9 cellular contexts compared by ENCODE assay signal in genomic region chr7:140625908-140626868, GRCh38. TPM values are rescaled to one million over a fixed set of nuclear protein-coding genes. Genes with fewer than 3 reads are reported as not detected.
DNase-seq lines count a peak whose midpoint lies in the region; ATAC-seq and TF ChIP-seq lines count a peak whose summit lies in the region.
"Had no signal": no experiment of that assay in that cellular context is flagged by ENCODE, and none has a peak within 500 bp of the region (broad histone marks: within the 10 kb centered on the region; RNA-seq: fewer than 3 reads in every experiment).

No MANE protein-coding gene starts in this region.

- WGBS in adrenal gland, 4 donors = 63 to 71% (median 69%) methylated on average over 17 of the region's 17 CpGs

- no peak overlapping the region for H3K4me3 ChIP-seq in adrenal gland
- H3K4me3 ChIP-seq: skin epidermis had no signal

- ATAC-seq in left cardiac atrium (peak; percentile 88 to 90), GM21717 (IDR thresholded peaks at IDR 0.05; ENCODE audit: unreplicated experiment) (no peak), HG03175 (IDR thresholded peaks at IDR 0.05; ENCODE audit: unreplicated experiment) (no peak)

- intact Hi-C loops in adrenal gland (cut with DNase I) = no loop called here
- intact Hi-C loops in left cardiac atrium (cut with DNase I) = no loop called here

- no peak for TF ChIP-seq POLR2A in adrenal gland (IDR thresholded peaks at IDR 0.05)

- H3K9me3 ChIP-seq in adrenal gland (replicated peaks in 1 of 3) = no peaks in the 10 kb centered on the region

- peak overlapping the region in 3 of 5 donors; percentile 43 to 83 (median 66) for H3K27ac ChIP-seq in adrenal gland

- no peaks in the 10 kb centered on the region for H3K27me3 ChIP-seq in adrenal gland

- H3K36me3 ChIP-seq in adrenal gland (replicated peaks in 1 of 2) = no peaks in the 10 kb centered on the region

- TF ChIP-seq CTCF in adrenal gland (IDR thresholded peaks at IDR 0.05) = no peak

- DNase-seq in HPDE6-E6E7 (ENCODE audit: extremely low spot score) (peak; percentile 54), adrenal gland (peak; percentile 59 to 89 (median 72)), left cardiac atrium (peak; percentile 92), renal cortical epithelial cell (ENCODE audit: low read depth) (peak; percentile 85), SKM-1 (lab: John Stamatoyannopoulos, UW; ENCODE audit: unreplicated experiment) (no peak), SIG-M5 (lab: John Stamatoyannopoulos, UW) (no peak)

- H3K4me1 ChIP-seq in adrenal gland (replicated peaks in 1 of 2) = peaks cover 0 to 4% of the 10 kb centered on the region in 2 donors

RNA-seq across cellular contexts. Expression of gene DENND2A, which starts 14.4 kb away (rescaled TPM):
- total RNA-seq in adrenal gland = 10 to 100 TPM in 1 of 8 donors, 1 to 10 TPM in 7; 4.1 to 10.9 (median 6.7) TPM
- 1 to 10 TPM; 3.0 to 8.4 (median 5.5) TPM for polyA plus RNA-seq in adrenal gland
- total RNA-seq in left cardiac atrium = 10 to 100 TPM in 1 of 2 donors, 1 to 10 TPM in 1; 9.6 to 19.0 TPM
- 13.5 and 67.9 TPM in 2 replicates for total RNA-seq in renal cortical epithelial cell

RNA-seq across cellular contexts. Expression of gene ADCK2, which starts 46.6 kb away (rescaled TPM):
- total RNA-seq in adrenal gland = 10 to 100 TPM; 10.8 to 33.9 (median 15.2) TPM
- polyA plus RNA-seq in adrenal gland = 1 to 10 TPM; 6.8 to 9.9 (median 7.2) TPM
- 10 to 100 TPM; 12.9 to 14.7 TPM for total RNA-seq in left cardiac atrium
- 15.6 and 19.4 TPM in 2 replicates for total RNA-seq in renal cortical epithelial cell

Comparison
In these comparisons a context has a peak if more than half of its experiments do, and no peak if none do; other contexts are left out.
1. DNase-seq: peak in HPDE6-E6E7 (single experiment), adrenal gland (7 of 7), left cardiac atrium (single experiment) and renal cortical epithelial cell (single experiment); none in SKM-1 (single experiment) and SIG-M5 (single experiment).
2. ATAC-seq: peak in left cardiac atrium (2 of 2); none in GM21717 (single experiment) and HG03175 (single experiment).